ENCODE assay signal across 15 cellular contexts in genomic region chr10:78199019-78199418, GRCh38.
"Had no signal": no experiment of that assay in that cellular context is flagged by ENCODE, and none has a peak within 500 bp of the region (broad histone marks: within the 10 kb centered on the region; RNA-seq: fewer than 3 reads in every experiment).

No MANE protein-coding gene starts in this region.

- H3K27ac ChIP-seq: esophagus muscularis mucosa, thoracic aorta had no signal

- H3K9me3 Mint-ChIP-seq: activated naive CD4-positive, alpha-beta T cell treated with anti-CD3 and anti-CD28 coated beads for 36 hours; activated naive CD8-positive, alpha-beta T cell treated with anti-CD3 and anti-CD28 coated beads, Interleukin-2, amount 50 U/mL, for 24 hours; natural killer cell treated with Interleukin-12 subunit alpha and Interleukin-12 subunit beta and Interleukin-15 and Interleukin-18, amount 100 ng/mL, for 72 hours; stimulated activated effector memory CD8-positive, alpha-beta T cell treated with anti-CD3 and anti-CD28 coated beads, Interleukin-12 subunit alpha, Interleukin-12 subunit beta, amount 100 ng/mL, for 72 hours had no signal

- H3K4me3 ChIP-seq: esophagus muscularis mucosa, thoracic aorta had no signal

- H3K27ac Mint-ChIP-seq: activated naive CD4-positive, alpha-beta T cell treated with anti-CD3 and anti-CD28 coated beads for 36 hours; activated naive CD8-positive, alpha-beta T cell treated with anti-CD3 and anti-CD28 coated beads, Interleukin-2, amount 50 U/mL, for 24 hours; natural killer cell treated with Interleukin-12 subunit alpha and Interleukin-12 subunit beta and Interleukin-15 and Interleukin-18, amount 100 ng/mL, for 72 hours; stimulated activated effector memory CD8-positive, alpha-beta T cell treated with anti-CD3 and anti-CD28 coated beads, Interleukin-12 subunit alpha, Interleukin-12 subunit beta, amount 100 ng/mL, for 72 hours had no signal

- H3K36me3 Mint-ChIP-seq: natural killer cell treated with Interleukin-12 subunit alpha and Interleukin-12 subunit beta and Interleukin-15 and Interleukin-18, amount 100 ng/mL, for 72 hours; stimulated activated effector memory CD8-positive, alpha-beta T cell treated with anti-CD3 and anti-CD28 coated beads, Interleukin-12 subunit alpha, Interleukin-12 subunit beta, amount 100 ng/mL, for 72 hours had no signal

- H3K4me1 Mint-ChIP-seq: activated naive CD8-positive, alpha-beta T cell treated with anti-CD3 and anti-CD28 coated beads, Interleukin-2, amount 50 U/mL, for 24 hours; stimulated activated effector memory CD8-positive, alpha-beta T cell treated with anti-CD3 and anti-CD28 coated beads, Interleukin-12 subunit alpha, Interleukin-12 subunit beta, amount 100 ng/mL, for 72 hours had no signal

- H3K27me3 Mint-ChIP-seq: natural killer cell treated with Interleukin-12 subunit alpha and Interleukin-12 subunit beta and Interleukin-15 and Interleukin-18, amount 100 ng/mL, for 72 hours had no signal

- H3K27me3 ChIP-seq: esophagus muscularis mucosa had no signal

- DNase-seq: activated CD4-positive, alpha-beta T cell treated with anti-CD3 and anti-CD28 coated beads, Interleukin-2, amount 50 U/mL, for 1 hour; activated CD4-positive, CD25-positive, alpha-beta regulatory T cell; activated naive CD4-positive, alpha-beta T cell treated with anti-CD3 and anti-CD28 coated beads for 36 hours; activated naive CD8-positive, alpha-beta T cell treated with anti-CD3 and anti-CD28 coated beads, Interleukin-2, amount 50 U/mL, for 24 hours; activated T-cell treated with anti-CD3 and anti-CD28 coated beads for 4 hours; aorta; cortex of kidney; effector CD4-positive, alpha-beta T cell; kidney; left ventricle myocardium superior; mesenchymal stem cell had no signal

- H3K36me3 ChIP-seq: esophagus muscularis mucosa, thoracic aorta had no signal

- ATAC-seq: activated naive CD8-positive, alpha-beta T cell treated with anti-CD3 and anti-CD28 coated beads, Interleukin-2, amount 50 U/mL, for 24 hours; left ventricle myocardium superior; natural killer cell treated with Interleukin-12 subunit alpha and Interleukin-12 subunit beta and Interleukin-15 and Interleukin-18, amount 100 ng/mL, for 72 hours; stimulated activated effector memory CD8-positive, alpha-beta T cell treated with anti-CD3 and anti-CD28 coated beads, Interleukin-12 subunit alpha, Interleukin-12 subunit beta, amount 100 ng/mL, for 72 hours had no signal

- H3K4me3 Mint-ChIP-seq: activated naive CD4-positive, alpha-beta T cell treated with anti-CD3 and anti-CD28 coated beads for 36 hours; activated naive CD8-positive, alpha-beta T cell treated with anti-CD3 and anti-CD28 coated beads, Interleukin-2, amount 50 U/mL, for 24 hours; natural killer cell treated with Interleukin-12 subunit alpha and Interleukin-12 subunit beta and Interleukin-15 and Interleukin-18, amount 100 ng/mL, for 72 hours; stimulated activated effector memory CD8-positive, alpha-beta T cell treated with anti-CD3 and anti-CD28 coated beads, Interleukin-12 subunit alpha, Interleukin-12 subunit beta, amount 100 ng/mL, for 72 hours had no signal

- H3K9me3 ChIP-seq: esophagus muscularis mucosa, thoracic aorta had no signal
